ENCODE assay signal across 13 cellular contexts in the genomic region with DNA sequence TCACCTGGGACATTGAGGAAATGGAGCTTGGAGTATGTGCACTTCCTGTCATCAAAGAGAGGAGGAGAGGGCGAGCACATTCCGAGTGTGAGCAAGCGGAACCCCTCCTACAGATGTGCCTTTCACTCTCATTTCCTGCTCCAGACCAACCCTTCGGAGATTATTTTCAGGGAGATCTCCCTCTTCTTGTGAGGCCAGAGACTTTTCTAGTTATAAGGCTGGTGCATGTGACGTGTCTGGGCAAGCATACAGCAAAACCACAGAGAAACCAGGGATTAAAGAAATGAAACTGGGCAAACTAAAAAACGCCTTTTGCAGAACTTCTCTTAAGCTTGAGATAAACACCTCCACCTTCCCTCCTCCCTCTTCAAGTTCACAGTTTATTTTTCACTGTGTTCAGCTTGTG.
DNase-seq lines count a peak whose midpoint lies in the region; ATAC-seq, FAIRE-seq and TF ChIP-seq lines count a peak whose summit lies in the region.
"Had no signal": no experiment of that assay in that cellular context is flagged by ENCODE, and none has a peak within 500 bp of the region (broad histone marks: within the 10 kb centered on the region; RNA-seq: fewer than 3 reads in every experiment).

No MANE protein-coding gene starts in this region.

- intact Hi-C loops in dendritic cell treated with granulocyte-macrophage colony-stimulating factor and Interleukin-4, amounts not matched to agents 40 ng/mL and 50 ng/mL, for 4 days (cut with micrococcal nuclease), result no loop called here

- peak; percentile 5 for FAIRE-seq in GM12891 (lab: Jason Lieb, UNC)

- TF ChIP-seq POLR2A in GM12891 (IDR thresholded peaks at IDR 0.05; ENCODE audit: low read depth, low read length), result no peak

- H3K27me3 Mint-ChIP-seq in IgD-negative memory B cell (no peaks in the 10 kb centered on the region), naive B cell (no peaks in the 10 kb centered on the region)
- H3K27me3 Mint-ChIP-seq in dendritic cell treated with granulocyte-macrophage colony-stimulating factor and Interleukin-4, amounts not matched to agents 40 ng/mL and 50 ng/mL, for 4 days, result no peaks in the 10 kb centered on the region
- H3K27me3 Mint-ChIP-seq in activated T-cell treated with anti-CD3 and anti-CD28 coated beads, Interleukin-2, amount 50 U/mL, for 4 hours (ENCODE audit: low read depth), result no peaks in the 10 kb centered on the region
- H3K27me3 Mint-ChIP-seq: activated CD4-positive, alpha-beta T cell treated with anti-CD3 and anti-CD28 coated beads, Interleukin-2, amount 10 ng/mL, durations not matched to agents 24 days and 14 days; brain had no signal

- H3K4me3 Mint-ChIP-seq in IgD-negative memory B cell (peak overlapping the region in 3 of 4 donors; percentile 5 to 86 (median 79)), naive B cell (peak overlapping the region in 7 of 8 donors; percentile 52 to 86 (median 79))
- peak overlapping the region; percentile 13 for H3K4me3 Mint-ChIP-seq in dendritic cell treated with granulocyte-macrophage colony-stimulating factor and Interleukin-4, amounts not matched to agents 40 ng/mL and 50 ng/mL, for 4 days
- no peak overlapping the region for H3K4me3 Mint-ChIP-seq in activated T-cell treated with anti-CD3 and anti-CD28 coated beads, Interleukin-2, amount 50 U/mL, for 4 hours
- H3K4me3 Mint-ChIP-seq: activated CD4-positive, alpha-beta T cell treated with anti-CD3 and anti-CD28 coated beads, Interleukin-2, amount 10 ng/mL, durations not matched to agents 24 days and 14 days had no signal

- DNase-seq in GM12891 (ENCODE audit: insufficient read length, low spot score) (no peak), naive B cell (peak; percentile 37)
- no peak for DNase-seq in activated T-cell treated with anti-CD3 and anti-CD28 coated beads, Interleukin-2, amount 50 U/mL, for 4 hours
- DNase-seq: activated CD4-positive, alpha-beta T cell treated with anti-CD3 and anti-CD28 coated beads, Interleukin-2, amount 10 ng/mL, durations not matched to agents 24 days and 14 days; DMS 273 treated with DMSO at 0.1 percent for 48 hours; left cardiac atrium; NCI-H524 treated with DMSO at 0.1 percent for 48 hours had no signal

- peaks cover 7 to 16% (median 14%) of the 10 kb centered on the region in 3 donors for H3K4me1 Mint-ChIP-seq in IgD-negative memory B cell
- peaks cover 18% of the 10 kb centered on the region for H3K4me1 Mint-ChIP-seq in dendritic cell treated with granulocyte-macrophage colony-stimulating factor and Interleukin-4, amounts not matched to agents 40 ng/mL and 50 ng/mL, for 4 days (ENCODE audit: low read depth)
- H3K4me1 Mint-ChIP-seq in naive B cell, result peaks cover 24 to 29% (median 27%) of the 10 kb centered on the region in 3 donors
- no peaks in the 10 kb centered on the region for H3K4me1 Mint-ChIP-seq in activated T-cell treated with anti-CD3 and anti-CD28 coated beads, Interleukin-2, amount 50 U/mL, for 4 hours (ENCODE audit: low read depth)
- H3K4me1 Mint-ChIP-seq: activated CD4-positive, alpha-beta T cell treated with anti-CD3 and anti-CD28 coated beads, Interleukin-2, amount 10 ng/mL, durations not matched to agents 24 days and 14 days had no signal

- no peaks in the 10 kb centered on the region for H3K36me3 Mint-ChIP-seq in IgD-negative memory B cell
- no peaks in the 10 kb centered on the region for H3K36me3 Mint-ChIP-seq in dendritic cell treated with granulocyte-macrophage colony-stimulating factor and Interleukin-4, amounts not matched to agents 40 ng/mL and 50 ng/mL, for 4 days (ENCODE audit: low read depth)
- no peaks in the 10 kb centered on the region for H3K36me3 Mint-ChIP-seq in naive B cell
- H3K36me3 Mint-ChIP-seq in activated T-cell treated with anti-CD3 and anti-CD28 coated beads, Interleukin-2, amount 50 U/mL, for 4 hours (ENCODE audit: insufficient read depth), result no peaks in the 10 kb centered on the region
- H3K36me3 Mint-ChIP-seq: brain had no signal

- ATAC-seq in naive B cell (ENCODE audit: low read depth in 2 of 2) (peak; percentile 77 to 87), GM21390 (IDR thresholded peaks at IDR 0.05; ENCODE audit: unreplicated experiment) (no peak), HG03520 (IDR thresholded peaks at IDR 0.05; ENCODE audit: unreplicated experiment) (no peak), GM21360 (IDR thresholded peaks at IDR 0.05; ENCODE audit: unreplicated experiment) (no peak)
- no peak for ATAC-seq in activated T-cell treated with anti-CD3 and anti-CD28 coated beads, Interleukin-2, amount 50 U/mL, for 4 hours

- H3K27ac Mint-ChIP-seq in IgD-negative memory B cell (peak overlapping the region in 1 of 3 donors; percentile 65), naive B cell (peak overlapping the region in 5 of 6 donors; percentile 24 to 89 (median 47))
- H3K27ac Mint-ChIP-seq in dendritic cell treated with granulocyte-macrophage colony-stimulating factor and Interleukin-4, amounts not matched to agents 40 ng/mL and 50 ng/mL, for 4 days, result peak overlapping the region; percentile 27
- H3K27ac Mint-ChIP-seq: activated CD4-positive, alpha-beta T cell treated with anti-CD3 and anti-CD28 coated beads, Interleukin-2, amount 10 ng/mL, durations not matched to agents 24 days and 14 days had no signal

- H3K9me3 Mint-ChIP-seq in IgD-negative memory B cell, result no peaks in the 10 kb centered on the region
- no peaks in the 10 kb centered on the region for H3K9me3 Mint-ChIP-seq in dendritic cell treated with granulocyte-macrophage colony-stimulating factor and Interleukin-4, amounts not matched to agents 40 ng/mL and 50 ng/mL, for 4 days
- H3K9me3 Mint-ChIP-seq in naive B cell, result no peaks in the 10 kb centered on the region
- peaks cover 4% of the 10 kb centered on the region for H3K9me3 Mint-ChIP-seq in activated T-cell treated with anti-CD3 and anti-CD28 coated beads, Interleukin-2, amount 50 U/mL, for 4 hours
- H3K9me3 Mint-ChIP-seq: activated CD4-positive, alpha-beta T cell treated with anti-CD3 and anti-CD28 coated beads, Interleukin-2, amount 10 ng/mL, durations not matched to agents 24 days and 14 days; brain had no signal

TF ChIP-seq in GM12891, 5 proteins besides CTCF, POLR2A, EP300 and RAD21:
- no peak for TF ChIP-seq POU2F2 (IDR thresholded peaks at IDR 0.05; ENCODE audit: low read depth, low read length)
- 0 out of 2 replicates have a peak, but pooled peaks have one; percentile 23 for TF ChIP-seq SPI1 (IDR thresholded peaks at IDR 0.05; ENCODE audit: low read depth, low read length)
- no peak for TF ChIP-seq TAF1 (IDR thresholded peaks at IDR 0.05; ENCODE audit: low read depth, low read length)
- TF ChIP-seq POLR2AphosphoS5 (IDR thresholded peaks at IDR 0.05; ENCODE audit: low read depth, low read length), result no peak
- no peak for TF ChIP-seq PAX5 (IDR thresholded peaks at IDR 0.05; ENCODE audit: insufficient read depth, low read length, severe bottlenecking)

Comparison
In these comparisons a context has a peak if more than half of its experiments do, and no peak if none do; other contexts are left out.
1. ATAC-seq: peak in naive B cell (2 of 2); none in GM21390 (single experiment), HG03520 (single experiment), GM21360 (single experiment) and activated T-cell treated with anti-CD3 and anti-CD28 coated beads, Interleukin-2, amount 50 U/mL, for 4 hours (0 of 2).